ENCODE assay signal across 22 cellular contexts in the genomic region with DNA sequence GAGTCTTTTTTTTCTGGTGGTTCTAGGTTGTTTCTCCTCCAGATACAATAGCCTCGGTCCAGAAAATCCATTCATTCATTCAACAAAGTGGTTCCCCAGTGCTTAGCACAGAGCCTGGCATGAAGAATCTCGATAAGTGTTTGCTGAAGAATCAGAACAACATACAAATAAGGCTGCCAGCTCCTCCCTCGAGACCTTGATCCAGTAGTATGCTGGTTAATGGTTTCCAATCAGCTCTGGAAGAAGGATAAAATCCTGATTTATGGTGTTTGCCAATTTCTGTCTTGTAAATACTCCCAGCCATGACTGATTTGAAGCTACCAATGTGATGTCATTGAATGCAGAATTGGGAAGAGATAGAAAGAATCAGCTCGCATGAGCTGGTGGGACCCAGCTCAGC. TPM values are rescaled to one million over a fixed set of nuclear protein-coding genes. Genes with fewer than 3 reads are reported as not detected.
DNase-seq lines count a peak whose midpoint lies in the region; ATAC-seq, FAIRE-seq and TF ChIP-seq lines count a peak whose summit lies in the region.
"Had no signal": no experiment of that assay in that cellular context is flagged by ENCODE, and none has a peak within 500 bp of the region (broad histone marks: within the 10 kb centered on the region; RNA-seq: fewer than 3 reads in every experiment).

No MANE protein-coding gene starts in this region.

- H3K9me3 ChIP-seq in H9 (ENCODE audit: control insufficient read depth, low read depth, low read length) = no peaks in the 10 kb centered on the region
- no peaks in the 10 kb centered on the region for H3K9me3 ChIP-seq in hepatocyte (ENCODE audit: low read depth)
- H3K9me3 ChIP-seq in pancreas = no peaks in the 10 kb centered on the region
- no peaks in the 10 kb centered on the region for H3K9me3 ChIP-seq in stomach
- H3K9me3 ChIP-seq: Caco-2 had no signal

- H3K9me3 Mint-ChIP-seq in H9 = no peaks in the 10 kb centered on the region
- H3K9me3 Mint-ChIP-seq in T-helper 2 cell treated with Interferon-gamma antibody and Interleukin-4, amounts not matched to agents 5 μg/mL and 100 μg/mL, for 36 hours = no peaks in the 10 kb centered on the region
- H3K9me3 Mint-ChIP-seq: CD8-positive, alpha-beta T cell; GM23338 had no signal

- H3K9me2 ChIP-seq in hepatocyte (replicated peaks; ENCODE audit: insufficient read depth) = no peaks in the 10 kb centered on the region

- no peak overlapping the region for H2BK120ac ChIP-seq in H9 (ENCODE audit: low read depth, low read length, poor library complexity, severe bottlenecking)

- no peak overlapping the region for H3K56ac ChIP-seq in H9 (ENCODE audit: insufficient read length, low read depth, low read length)

- no peak overlapping the region for H3K4me3 Mint-ChIP-seq in H9
- H3K4me3 Mint-ChIP-seq in T-helper 2 cell treated with Interferon-gamma antibody and Interleukin-4, amounts not matched to agents 5 μg/mL and 100 μg/mL, for 36 hours = no peak overlapping the region
- H3K4me3 Mint-ChIP-seq: CD4-positive, CD25-positive, alpha-beta regulatory T cell; CD8-positive, alpha-beta T cell; GM23338 had no signal

- H4K91ac ChIP-seq in H9 (ENCODE audit: insufficient read length, low read depth, low read length) = no peak overlapping the region

- no peak overlapping the region for H4K5ac ChIP-seq in H9 (ENCODE audit: insufficient read length, low read depth, low read length)

- H3K27me3 ChIP-seq in H9 (ENCODE audit: insufficient read depth, low read length) = no peaks in the 10 kb centered on the region; the same call in 1 of the 2 replicates
- H3K27me3 ChIP-seq in hepatocyte = peaks cover 3% of the 10 kb centered on the region
- no peaks in the 10 kb centered on the region for H3K27me3 ChIP-seq in pancreas
- H3K27me3 ChIP-seq in stomach = peaks cover 0 to 34% (median 21%) of the 10 kb centered on the region in 3 donors

- H3T11ph ChIP-seq in H9 (ENCODE audit: low read length) = no peak overlapping the region

- WGBS in H9 (ENCODE audit: extremely low coverage, insufficient read length, low lambda C conversion rate) = no CpG with 5 or more reads among the region's 4 CpGs
- 53% methylated on average over 4 of the region's 4 CpGs for WGBS in hepatocyte (ENCODE audit: low lambda C conversion rate, missing lambda C conversion rate)
- 16 to 28% methylated on average over 4 of the region's 4 CpGs for WGBS in pancreas, 2 donors
- WGBS in stomach, 5 donors = 52 to 69% (median 61%) methylated on average over 4 of the region's 4 CpGs

- ATAC-seq in pancreas = peak in 3 of 4 donors; percentile 42 to 64 (median 44)
- ATAC-seq: CD8-positive, alpha-beta T cell; GM23338 had no signal

- TF ChIP-seq EP300 in stomach (IDR thresholded peaks at IDR 0.05) = no peak

- no peak overlapping the region for H3K4ac ChIP-seq in H9 (ENCODE audit: low read depth, low read length)

- H3K18ac ChIP-seq in H9 (ENCODE audit: insufficient read length, low read depth, low read length) = no peak overlapping the region

- no peak overlapping the region for H3K27ac ChIP-seq in H9 (ENCODE audit: insufficient read length, low read depth, low read length)
- H3K27ac ChIP-seq in VCaP = peak overlapping the region; percentile 23
- no peak overlapping the region for H3K27ac ChIP-seq in hepatocyte
- H3K27ac ChIP-seq in pancreas = no peak overlapping the region
- no peak overlapping the region for H3K27ac ChIP-seq in stomach

- no peaks in the 10 kb centered on the region for H3K79me1 ChIP-seq in H9 (ENCODE audit: insufficient read depth, low read depth, low read length, poor library complexity, severe bottlenecking)

- TF ChIP-seq CTCF in H9 (conservative IDR thresholded peaks at IDR 0.05) = no peak
- no peak for TF ChIP-seq CTCF in VCaP (conservative IDR thresholded peaks at IDR 0.05)
- TF ChIP-seq CTCF in hepatocyte (IDR thresholded peaks at IDR 0.05; ENCODE audit: poor library complexity) = no peak
- TF ChIP-seq CTCF in pancreas (IDR thresholded peaks at IDR 0.05) = no peak
- no peak for TF ChIP-seq CTCF in stomach (IDR thresholded peaks at IDR 0.05)

- peaks cover 34% of the 10 kb centered on the region for H3K27me3 Mint-ChIP-seq in H9 (ENCODE audit: low read depth)
- H3K27me3 Mint-ChIP-seq in T-helper 2 cell treated with Interferon-gamma antibody and Interleukin-4, amounts not matched to agents 5 μg/mL and 100 μg/mL, for 36 hours (ENCODE audit: low read depth) = peaks cover 36% of the 10 kb centered on the region

- H3K4me1 ChIP-seq in H9 (ENCODE audit: insufficient read depth, low read length) (no peaks in the 10 kb centered on the region; the same call in 1 of the 2 replicates), hepatocyte (ENCODE audit: insufficient read depth) (peaks cover 2% of the 10 kb centered on the region), pancreas (peaks cover 0 to 2% (median 0%) of the 10 kb centered on the region in 3 donors), stomach (peaks cover 0 to 18% (median 9%) of the 10 kb centered on the region in 4 donors)

- no peak overlapping the region for H2BK15ac ChIP-seq in H9 (ENCODE audit: low read depth, low read length)

- H2BK5ac ChIP-seq in H9 (ENCODE audit: insufficient read length, low read length) = no peak overlapping the region

- H2AK5ac ChIP-seq in H9 (ENCODE audit: insufficient read length, low read length) = no peak overlapping the region

- no peak overlapping the region for H4K8ac ChIP-seq in H9 (replicated peaks; ENCODE audit: insufficient read length, low read depth, low read length)

- peaks cover 10 to 38% of the 10 kb centered on the region in 2 experiments for H3K4me1 Mint-ChIP-seq in H9
- H3K4me1 Mint-ChIP-seq in T-helper 2 cell treated with Interferon-gamma antibody and Interleukin-4, amounts not matched to agents 5 μg/mL and 100 μg/mL, for 36 hours (ENCODE audit: low read depth) = no peaks in the 10 kb centered on the region

- H3K36me3 ChIP-seq in hepatocyte (replicated peaks; ENCODE audit: insufficient read depth, low read depth) (no peaks in the 10 kb centered on the region), pancreas (no peaks in the 10 kb centered on the region), stomach (no peaks in the 10 kb centered on the region)

- no peak overlapping the region for H3K14ac ChIP-seq in H9 (ENCODE audit: insufficient read depth, low read length)

- DNase-seq in H9 = peak; percentile 12
- peak; percentile 3 for DNase-seq in hepatocyte (ENCODE audit: low spot score)
- DNase-seq in pancreas = no peak
- DNase-seq in stomach = no peak
- DNase-seq in medulla oblongata (ENCODE audit: extremely low spot score) = no peak
- DNase-seq in T-helper 2 cell treated with Interferon-gamma antibody and Interleukin-4, amounts not matched to agents 5 μg/mL and 100 μg/mL, for 36 hours (ENCODE audit: low spot score) = no peak
- DNase-seq: C1 segment of cervical spinal cord; Caco-2; CD4-positive, CD25-positive, alpha-beta regulatory T cell; CD8-positive, alpha-beta T cell; DMS153; DND-41; HCEC 1CT had no signal

- no peak for TF ChIP-seq POLR2A in stomach (IDR thresholded peaks at IDR 0.05)

- H2AFZ ChIP-seq in H9 (ENCODE audit: low read length) (no peak overlapping the region), hepatocyte (no peak overlapping the region)
- H2AFZ ChIP-seq: GM23338 had no signal

- H3K79me2 ChIP-seq in H9 (ENCODE audit: insufficient read depth, low read length) (no peaks in the 10 kb centered on the region), hepatocyte (no peaks in the 10 kb centered on the region)

- no peak overlapping the region for H3K23ac ChIP-seq in H9 (ENCODE audit: insufficient read length, low read depth, low read length)

- intact Hi-C loops in pancreas (cut with DNase I) (no loop called here), stomach (cut with DNase I; ENCODE audit: low total_unique reads) (no loop called here)

- H3K23me2 ChIP-seq in H9 (ENCODE audit: insufficient read length, low read depth, low read length, poor library complexity, severe bottlenecking) = no peaks in the 10 kb centered on the region

- H3K36me3 Mint-ChIP-seq in H9 (ENCODE audit: insufficient read depth in 1 of 3, low read depth in 3 of 3) = no peaks in the 10 kb centered on the region
- no peaks in the 10 kb centered on the region for H3K36me3 Mint-ChIP-seq in T-helper 2 cell treated with Interferon-gamma antibody and Interleukin-4, amounts not matched to agents 5 μg/mL and 100 μg/mL, for 36 hours (ENCODE audit: low read depth)
- H3K36me3 Mint-ChIP-seq: CD8-positive, alpha-beta T cell had no signal

- H3K4me2 ChIP-seq in H9 (ENCODE audit: insufficient read depth, insufficient read length, low read length) (no peak overlapping the region), hepatocyte (no peak overlapping the region)
- H3K4me2 ChIP-seq: GM23338 had no signal

- H2BK12ac ChIP-seq in H9 (ENCODE audit: insufficient read length, low read depth, low read length) = no peak overlapping the region

- H3K27ac Mint-ChIP-seq in H9 = no peak overlapping the region; a peak in 1 of 7 replicates
- H3K27ac Mint-ChIP-seq in T-helper 2 cell treated with Interferon-gamma antibody and Interleukin-4, amounts not matched to agents 5 μg/mL and 100 μg/mL, for 36 hours = no peak overlapping the region
- H3K27ac Mint-ChIP-seq: CD8-positive, alpha-beta T cell; GM23338 had no signal

- H2BK20ac ChIP-seq in H9 (ENCODE audit: low read depth, low read length, poor library complexity, severe bottlenecking) = no peak overlapping the region

- H4K20me1 ChIP-seq in H9 (ENCODE audit: control insufficient read depth, insufficient read depth, insufficient read length) (no peaks in the 10 kb centered on the region), hepatocyte (ENCODE audit: insufficient read depth, poor library complexity, severe bottlenecking) (no peaks in the 10 kb centered on the region)

- H3K9ac ChIP-seq in H9 (ENCODE audit: extremely low read depth, insufficient read length, low read length) = no peak overlapping the region

- H3K4me3 ChIP-seq in hepatocyte (no peak overlapping the region), pancreas (no peak overlapping the region), stomach (no peak overlapping the region)
- H3K4me3 ChIP-seq: GM23338 had no signal

- no peak for FAIRE-seq in pancreas (lab: Jason Lieb, UNC)
- FAIRE-seq: G401.6, GM12892, GM19239 had no signal

RNA-seq across cellular contexts. Expression of a gene that starts 3.3 kb away (rescaled TPM):
- total RNA-seq in H9 (2021) = 2.7 and 2.9 TPM in 2 replicates
- 3.4 and 3.7 TPM in 2 replicates for total RNA-seq in hepatocyte
- 2.5 and 2.9 TPM in 2 replicates for polyA plus RNA-seq in hepatocyte
- total RNA-seq in pancreas = 1 to 10 TPM in 5 of 6 donors, under 1 TPM in 1; 0.55 to 3.1 (median 1.3) TPM
- polyA plus RNA-seq in pancreas = 1 to 10 TPM; 4.0 to 6.0 TPM
- total RNA-seq in stomach = 10 to 100 TPM in 1 of 5 donors, 1 to 10 TPM in 3, under 1 TPM in 1; 0.87 to 14.3 (median 6.1) TPM
- 1 to 10 TPM; 3.0 to 5.3 (median 3.7) TPM for polyA plus RNA-seq in stomach
- total RNA-seq: A172; A673; Caco-2; CD4-positive, CD25-positive, alpha-beta regulatory T cell; CD8-positive, alpha-beta T cell had no signal

RNA-seq across cellular contexts. Expression of a gene that starts 23.4 kb away (rescaled TPM):
- total RNA-seq in H9 (2021) (not detected in 2 replicates), hepatocyte (0.16 and 0.23 TPM in 2 replicates), pancreas (1 to 10 TPM in 3 of 6 donors, under 1 TPM in 3; 0.09 to 3.7 (median 1.6) TPM), stomach (10 to 100 TPM in 1 of 5 donors, 1 to 10 TPM in 4; 1.7 to 22.2 (median 4.5) TPM)
- polyA plus RNA-seq in hepatocyte (0.11 and 0.62 TPM in 2 replicates), pancreas (1 to 10 TPM; 1.0 to 2.5 TPM), stomach (1 to 10 TPM; 1.4 to 1.8 (median 1.5) TPM)
- total RNA-seq: A172; A673; Caco-2; CD4-positive, CD25-positive, alpha-beta regulatory T cell; GM23338; H4 had no signal
- polyA plus RNA-seq: BJ; CD4-positive, CD25-positive, alpha-beta regulatory T cell; GM23338 had no signal

RNA-seq across cellular contexts. Expression of a gene that starts 31.8 kb away (rescaled TPM):
- total RNA-seq in H9 (2021) = 79.2 and 80.9 TPM in 2 replicates
- total RNA-seq in hepatocyte = 9.6 and 11.7 TPM in 2 replicates
- polyA plus RNA-seq in hepatocyte = 31.7 and 36.0 TPM in 2 replicates
- 10 to 100 TPM in 3 of 6 donors, 1 to 10 TPM in 3; 5.0 to 13.0 (median 10.0) TPM for total RNA-seq in pancreas
- 10 to 100 TPM; 14.2 to 16.0 TPM for polyA plus RNA-seq in pancreas
- total RNA-seq in stomach = 100 to 1,000 TPM in 1 of 5 donors, 10 to 100 TPM in 2, 1 to 10 TPM in 2; 5.9 to 136 (median 49.0) TPM
- polyA plus RNA-seq in stomach = 10 to 100 TPM; 14.4 to 32.6 (median 22.2) TPM

RNA-seq across cellular contexts. Expression of a gene that starts 45.5 kb away (rescaled TPM):
- 0.22 and 0.24 TPM in 2 replicates for total RNA-seq in H9 (2021)
- 0.63 TPM in 1 of 2 replicates, not detected in the other for total RNA-seq in hepatocyte
- 0.51 TPM in 1 of 2 replicates, not detected in the other for polyA plus RNA-seq in hepatocyte
- total RNA-seq in pancreas = under 1 TPM; 0.20 to 0.55 (median 0.40) TPM
- 1 to 10 TPM; 1.7 TPM for polyA plus RNA-seq in pancreas
- total RNA-seq in stomach = not detected
- polyA plus RNA-seq in stomach = under 1 TPM in 2 of 3 donors, not detected in 1; 0.18 to 0.19 TPM
- total RNA-seq: Caco-2; CD4-positive, CD25-positive, alpha-beta regulatory T cell; H4 had no signal
- polyA plus RNA-seq: CD4-positive, CD25-positive, alpha-beta regulatory T cell had no signal

RNA-seq across cellular contexts. Expression of a gene that starts 50.8 kb away (rescaled TPM):
- total RNA-seq in H9 (2021) (63.1 and 64.0 TPM in 2 replicates), hepatocyte (40.9 and 46.7 TPM in 2 replicates), pancreas (10 to 100 TPM; 30.2 to 46.5 (median 39.3) TPM), stomach (100 to 1,000 TPM in 1 of 5 donors, 10 to 100 TPM in 4; 24.5 to 130 (median 68.3) TPM)
- polyA plus RNA-seq in hepatocyte (17.6 and 21.2 TPM in 2 replicates), pancreas (10 to 100 TPM; 34.0 to 44.2 TPM), stomach (10 to 100 TPM; 36.5 to 90.7 (median 79.6) TPM)

Comparison
In these comparisons a context has a peak if more than half of its experiments do, and no peak if none do; other contexts are left out.
1. DNase-seq: peak in H9 (single experiment) and hepatocyte (single experiment); none in pancreas (0 of 6), stomach (single experiment), medulla oblongata (single experiment) and T-helper 2 cell treated with Interferon-gamma antibody and Interleukin-4, amounts not matched to agents 5 μg/mL and 100 μg/mL, for 36 hours (single experiment).